Comparison of ENCODE assay signal across 8 cellular contexts in genomic region chr1:153742411-153743142, GRCh38. TPM values are rescaled to one million over a fixed set of nuclear protein-coding genes. Genes with fewer than 3 reads are reported as not detected.
A peak's percentile ranks its signal among the peaks of the same experiment; 100 is the strongest.
DNase-seq lines count a peak whose midpoint lies in the region; ATAC-seq and TF ChIP-seq lines count a peak whose summit lies in the region.

No MANE protein-coding gene starts in this region.

- H3K4me3 ChIP-seq in tibial artery, result no peak overlapping the region
- no peak overlapping the region for H3K4me3 ChIP-seq in BE2C (ENCODE audit: low read depth, low read length)

- H3K9me3 Mint-ChIP-seq in activated naive CD8-positive, alpha-beta T cell (ENCODE audit: low read depth), result no peaks in the 10 kb centered on the region
- H3K9me3 Mint-ChIP-seq in activated naive CD8-positive, alpha-beta T cell treated with anti-CD3 and anti-CD28 coated beads for 36 hours, result no peaks in the 10 kb centered on the region
- H3K9me3 Mint-ChIP-seq in dendritic cell treated with granulocyte-macrophage colony-stimulating factor and Interleukin-4, amounts not matched to agents 40 ng/mL and 50 ng/mL, for 4 days, result no peaks in the 10 kb centered on the region

- H3K36me3 ChIP-seq in tibial artery (peaks cover 18 to 75% (median 58%) of the 10 kb centered on the region in 3 donors), BE2C (peaks cover 50% of the 10 kb centered on the region)

- H3K4me1 ChIP-seq in tibial artery (peaks cover 0 to 44% (median 17%) of the 10 kb centered on the region in 4 donors), BE2C (peaks cover 3% of the 10 kb centered on the region; the same call in 1 of the 2 replicates)

- H3K9me3 ChIP-seq in tibial artery, result no peaks in the 10 kb centered on the region
- H3K9me3 ChIP-seq in BE2C, result no peaks in the 10 kb centered on the region

- H3K4me1 Mint-ChIP-seq in activated naive CD8-positive, alpha-beta T cell (ENCODE audit: low read depth), result peaks cover 23% of the 10 kb centered on the region
- H3K4me1 Mint-ChIP-seq in activated naive CD8-positive, alpha-beta T cell treated with anti-CD3 and anti-CD28 coated beads for 36 hours, result peaks cover 10% of the 10 kb centered on the region
- peaks cover 36% of the 10 kb centered on the region for H3K4me1 Mint-ChIP-seq in dendritic cell treated with granulocyte-macrophage colony-stimulating factor and Interleukin-4, amounts not matched to agents 40 ng/mL and 50 ng/mL, for 4 days (ENCODE audit: low read depth)

- H3K4me3 Mint-ChIP-seq in activated naive CD8-positive, alpha-beta T cell, result no peak overlapping the region
- H3K4me3 Mint-ChIP-seq in activated naive CD8-positive, alpha-beta T cell treated with anti-CD3 and anti-CD28 coated beads for 36 hours, result no peak overlapping the region
- H3K4me3 Mint-ChIP-seq in dendritic cell treated with granulocyte-macrophage colony-stimulating factor and Interleukin-4, amounts not matched to agents 40 ng/mL and 50 ng/mL, for 4 days, result no peak overlapping the region

- ATAC-seq in HG03457 (IDR thresholded peaks at IDR 0.05; ENCODE audit: unreplicated experiment), result peak; percentile 44

- intact Hi-C loops in dendritic cell treated with granulocyte-macrophage colony-stimulating factor and Interleukin-4, amounts not matched to agents 40 ng/mL and 50 ng/mL, for 4 days (cut with micrococcal nuclease), result loop anchor here (10.0 kb wide), 1 partner anchor 228 kb away; no protein-coding TSS in a partner anchor
- intact Hi-C loops in tibial artery (cut with DNase I; ENCODE audit: low total_unique reads), result loop anchor here (10.0 kb wide), 1 partner anchor 228 kb away; no protein-coding TSS in a partner anchor

- no peak for DNase-seq in activated naive CD8-positive, alpha-beta T cell treated with anti-CD3 and anti-CD28 coated beads for 36 hours
- DNase-seq in tibial artery (no peak), iPS-NIHi11 (ENCODE audit: low spot score) (no peak), cerebellum (ENCODE audit: low spot score) (no peak), BE2C (no peak)

- no peaks in the 10 kb centered on the region for H3K27me3 Mint-ChIP-seq in activated naive CD8-positive, alpha-beta T cell
- no peaks in the 10 kb centered on the region for H3K27me3 Mint-ChIP-seq in activated naive CD8-positive, alpha-beta T cell treated with anti-CD3 and anti-CD28 coated beads for 36 hours
- H3K27me3 Mint-ChIP-seq in dendritic cell treated with granulocyte-macrophage colony-stimulating factor and Interleukin-4, amounts not matched to agents 40 ng/mL and 50 ng/mL, for 4 days, result no peaks in the 10 kb centered on the region

- TF ChIP-seq CTCF in tibial artery (IDR thresholded peaks at IDR 0.05) (no peak), BE2C (IDR thresholded peaks at IDR 0.05; ENCODE audit: low read depth, low read length) (no peak)

- H3K27ac ChIP-seq in tibial artery, result peak overlapping the region; percentile 65 to 78

- H3K36me3 Mint-ChIP-seq in activated naive CD8-positive, alpha-beta T cell, result peaks cover 20% of the 10 kb centered on the region
- H3K36me3 Mint-ChIP-seq in activated naive CD8-positive, alpha-beta T cell treated with anti-CD3 and anti-CD28 coated beads for 36 hours, result peaks cover 12% of the 10 kb centered on the region
- H3K36me3 Mint-ChIP-seq in dendritic cell treated with granulocyte-macrophage colony-stimulating factor and Interleukin-4, amounts not matched to agents 40 ng/mL and 50 ng/mL, for 4 days (ENCODE audit: low read depth), result peaks cover 86% of the 10 kb centered on the region

- no peaks in the 10 kb centered on the region for H3K27me3 ChIP-seq in tibial artery
- H3K27me3 ChIP-seq in BE2C, result no peaks in the 10 kb centered on the region

- peak overlapping the region; percentile 13 for H3K27ac Mint-ChIP-seq in activated naive CD8-positive, alpha-beta T cell
- H3K27ac Mint-ChIP-seq in activated naive CD8-positive, alpha-beta T cell treated with anti-CD3 and anti-CD28 coated beads for 36 hours, result no peak overlapping the region
- H3K27ac Mint-ChIP-seq in dendritic cell treated with granulocyte-macrophage colony-stimulating factor and Interleukin-4, amounts not matched to agents 40 ng/mL and 50 ng/mL, for 4 days, result peak overlapping the region; percentile 60

RNA-seq across cellular contexts. Expression of gene INTS3, which starts 14.7 kb away (rescaled TPM):
- total RNA-seq in activated naive CD8-positive, alpha-beta T cell treated with anti-CD3 and anti-CD28 coated beads for 36 hours, result 10 to 100 TPM; 47.9 to 48.0 TPM
- total RNA-seq in cerebellum, result 53.0 TPM
- polyA plus RNA-seq in BE2C (2012; ENCODE audit: insufficient read depth, insufficient read length, low read depth), result 51.8 TPM

RNA-seq across cellular contexts. Expression of gene SLC27A3, which starts 32.6 kb away (rescaled TPM):
- total RNA-seq in activated naive CD8-positive, alpha-beta T cell treated with anti-CD3 and anti-CD28 coated beads for 36 hours, result 1 to 10 TPM; 6.4 to 6.9 TPM
- 9.6 TPM for total RNA-seq in cerebellum
- 70.5 TPM for polyA plus RNA-seq in BE2C (2012; ENCODE audit: insufficient read depth, insufficient read length, low read depth)
